Comparison of ENCODE assay signal across 28 cellular contexts in genomic region chr5:1944408-1944807, GRCh38.
"Had no signal": no experiment of that assay in that cellular context is flagged by ENCODE, and none has a peak within 500 bp of the region (broad histone marks: within the 10 kb centered on the region; RNA-seq: fewer than 3 reads in every experiment).

No MANE protein-coding gene starts in this region.

- H3K9me3 ChIP-seq: adrenal gland, body of pancreas, colonic mucosa, esophagus squamous epithelium, heart left ventricle had no signal

- H3K4me1 Mint-ChIP-seq: activated B cell treated with CpG ODN at 0.5 μM for 24 hours; activated CD4-positive, alpha-beta T cell treated with anti-CD3 and anti-CD28 coated beads for 36 hours; activated CD4-positive, alpha-beta T cell treated with anti-CD3 and anti-CD28 coated beads, Interleukin-2, amount 10 ng/mL, durations not matched to agents 24 days and 14 days; activated naive CD4-positive, alpha-beta T cell treated with anti-CD3 and anti-CD28 coated beads, Interleukin-2, amount 50 U/mL, for 24 hours; activated naive CD8-positive, alpha-beta T cell treated with anti-CD3 and anti-CD28 coated beads for 36 hours; activated naive CD8-positive, alpha-beta T cell treated with anti-CD3 and anti-CD28 coated beads, Interleukin-2, amount 50 U/mL, for 24 hours; activated T-helper 17 cell treated with anti-CD3 and anti-CD28 coated beads, Interleukin-2, amount 50 U/mL, for 72 hours; T-helper 17 cell had no signal

- H3K4me3 Mint-ChIP-seq: activated B cell treated with CpG ODN at 0.5 μM for 24 hours; activated CD4-positive, alpha-beta memory T cell treated with anti-CD3 and anti-CD28 coated beads for 36 hours; activated CD4-positive, alpha-beta T cell treated with anti-CD3 and anti-CD28 coated beads for 36 hours; activated CD4-positive, alpha-beta T cell treated with anti-CD3 and anti-CD28 coated beads, Interleukin-2, amount 10 ng/mL, durations not matched to agents 24 days and 14 days; activated naive CD4-positive, alpha-beta T cell treated with anti-CD3 and anti-CD28 coated beads for 36 hours; activated naive CD4-positive, alpha-beta T cell treated with anti-CD3 and anti-CD28 coated beads, Interleukin-2, amount 50 U/mL, for 24 hours; activated naive CD8-positive, alpha-beta T cell treated with anti-CD3 and anti-CD28 coated beads for 36 hours; activated naive CD8-positive, alpha-beta T cell treated with anti-CD3 and anti-CD28 coated beads, Interleukin-2, amount 50 U/mL, for 24 hours; activated T-cell treated with anti-CD3 and anti-CD28 coated beads, Interleukin-2, amount 50 U/mL, for 4 hours; activated T-helper 17 cell treated with anti-CD3 and anti-CD28 coated beads, Interleukin-2, amount 50 U/mL, for 72 hours; T-helper 17 cell; T-helper 2 cell treated with Interferon-gamma antibody and Interleukin-4, amounts not matched to agents 5 μg/mL and 100 μg/mL, for 36 hours had no signal

- H3K4me1 ChIP-seq: adrenal gland, body of pancreas, colonic mucosa had no signal

- H3K4me3 ChIP-seq: adrenal gland, body of pancreas, colonic mucosa, esophagus squamous epithelium, heart left ventricle had no signal

- H3K9me3 Mint-ChIP-seq: activated CD4-positive, alpha-beta memory T cell treated with anti-CD3 and anti-CD28 coated beads for 36 hours; activated CD4-positive, alpha-beta T cell treated with anti-CD3 and anti-CD28 coated beads, Interleukin-2, amount 10 ng/mL, durations not matched to agents 24 days and 14 days; activated naive CD4-positive, alpha-beta T cell treated with anti-CD3 and anti-CD28 coated beads for 36 hours; activated naive CD4-positive, alpha-beta T cell treated with anti-CD3 and anti-CD28 coated beads, Interleukin-2, amount 50 U/mL, for 24 hours; activated naive CD8-positive, alpha-beta T cell treated with anti-CD3 and anti-CD28 coated beads for 36 hours; activated naive CD8-positive, alpha-beta T cell treated with anti-CD3 and anti-CD28 coated beads, Interleukin-2, amount 50 U/mL, for 24 hours; activated T-cell treated with anti-CD3 and anti-CD28 coated beads, Interleukin-2, amount 50 U/mL, for 4 hours; activated T-helper 17 cell treated with anti-CD3 and anti-CD28 coated beads, Interleukin-2, amount 50 U/mL, for 72 hours; T-helper 2 cell treated with Interferon-gamma antibody and Interleukin-4, amounts not matched to agents 5 μg/mL and 100 μg/mL, for 36 hours had no signal

- H3K27me3 ChIP-seq: body of pancreas, colonic mucosa had no signal

- H3K27ac ChIP-seq: adrenal gland, body of pancreas, colonic mucosa, heart left ventricle, WERI-Rb-1 had no signal

- DNase-seq: activated B cell treated with CpG ODN at 0.5 μM for 24 hours; activated CD4-positive, alpha-beta memory T cell treated with anti-CD3 and anti-CD28 coated beads for 36 hours; activated CD4-positive, alpha-beta T cell treated with anti-CD3 and anti-CD28 coated beads for 36 hours; activated CD4-positive, alpha-beta T cell treated with anti-CD3 and anti-CD28 coated beads, Interleukin-2, amount 10 ng/mL, durations not matched to agents 24 days and 14 days; activated CD8-positive, alpha-beta memory T cell treated with anti-CD3 and anti-CD28 coated beads for 24 hours; activated effector memory CD4-positive, alpha-beta T cell treated with anti-CD3 and anti-CD28 coated beads, Interleukin-2, amount 50 U/mL, for 16 hours; activated naive CD4-positive, alpha-beta T cell treated with anti-CD3 and anti-CD28 coated beads for 36 hours; activated naive CD8-positive, alpha-beta T cell treated with anti-CD3 and anti-CD28 coated beads for 36 hours; activated naive CD8-positive, alpha-beta T cell treated with anti-CD3 and anti-CD28 coated beads, Interleukin-2, amount 50 U/mL, for 24 hours; activated T-cell treated with anti-CD3 and anti-CD28 coated beads, Interleukin-2, amount 50 U/mL, for 4 hours; adrenal gland; amygdala; aorta; body of pancreas; central memory CD4-positive, alpha-beta T cell; cerebellar nuclear complex; colonic mucosa; effector CD8-positive, alpha-beta T cell; esophagus squamous epithelium; glutamatergic neuron; T-helper 1 cell; T-helper 17 cell; T1000; WERI-Rb-1 had no signal

- H3K27ac Mint-ChIP-seq: activated B cell treated with CpG ODN at 0.5 μM for 24 hours; activated CD4-positive, alpha-beta memory T cell treated with anti-CD3 and anti-CD28 coated beads for 36 hours; activated CD4-positive, alpha-beta T cell treated with anti-CD3 and anti-CD28 coated beads for 36 hours; activated CD4-positive, alpha-beta T cell treated with anti-CD3 and anti-CD28 coated beads, Interleukin-2, amount 10 ng/mL, durations not matched to agents 24 days and 14 days; activated naive CD4-positive, alpha-beta T cell treated with anti-CD3 and anti-CD28 coated beads for 36 hours; activated naive CD4-positive, alpha-beta T cell treated with anti-CD3 and anti-CD28 coated beads, Interleukin-2, amount 50 U/mL, for 24 hours; activated naive CD8-positive, alpha-beta T cell treated with anti-CD3 and anti-CD28 coated beads for 36 hours; activated naive CD8-positive, alpha-beta T cell treated with anti-CD3 and anti-CD28 coated beads, Interleukin-2, amount 50 U/mL, for 24 hours; activated T-helper 17 cell treated with anti-CD3 and anti-CD28 coated beads, Interleukin-2, amount 50 U/mL, for 72 hours; T-helper 17 cell; T-helper 2 cell treated with Interferon-gamma antibody and Interleukin-4, amounts not matched to agents 5 μg/mL and 100 μg/mL, for 36 hours had no signal

- H3K36me3 ChIP-seq: adrenal gland, colonic mucosa, esophagus squamous epithelium, heart left ventricle, WERI-Rb-1 had no signal

- H3K36me3 Mint-ChIP-seq: activated CD4-positive, alpha-beta memory T cell treated with anti-CD3 and anti-CD28 coated beads for 36 hours; activated naive CD4-positive, alpha-beta T cell treated with anti-CD3 and anti-CD28 coated beads, Interleukin-2, amount 50 U/mL, for 24 hours; activated naive CD8-positive, alpha-beta T cell treated with anti-CD3 and anti-CD28 coated beads for 36 hours had no signal
